Comparison of ENCODE assay signal across 1 cellular context in genomic region chr11:92843455-92843854, GRCh38.
TF ChIP-seq lines count a peak whose summit lies in the region.

No MANE protein-coding gene starts in this region.

TF ChIP-seq in HEK293, 187 proteins besides CTCF, POLR2A, EP300 and RAD21 (continued from another document and continues in another):
- no peak for TF ChIP-seq SALL2 (tag by site-specific recombination; IDR thresholded peaks at IDR 0.05; ENCODE audit: borderline replicate concordance)
- TF ChIP-seq OSR2 (tag by site-specific recombination; IDR thresholded peaks at IDR 0.05) = peak; percentile 74
- TF ChIP-seq ZNF704 (tag by site-specific recombination; IDR thresholded peaks at IDR 0.05) = no peak
- TF ChIP-seq ZBTB17 (tag by site-specific recombination; IDR thresholded peaks at IDR 0.05) = no peak
- no peak for TF ChIP-seq ZFP41 (tag by site-specific recombination; IDR thresholded peaks at IDR 0.05; ENCODE audit: borderline replicate concordance)
- no peak for TF ChIP-seq ZNF175 (tag by site-specific recombination; IDR thresholded peaks at IDR 0.05)
- peak; percentile 61; the same call in 1 of the 2 replicates for TF ChIP-seq ZSCAN30 (tag by site-specific recombination; IDR thresholded peaks at IDR 0.05)
- peak; percentile 90 for TF ChIP-seq FEZF1 (tag by site-specific recombination; IDR thresholded peaks at IDR 0.05)
- TF ChIP-seq KLF10 (tag by site-specific recombination; IDR thresholded peaks at IDR 0.05) = no peak
- no peak for TF ChIP-seq ZNF398 (tag by site-specific recombination; IDR thresholded peaks at IDR 0.05)
- no peak for TF ChIP-seq ZNF837 (tag by site-specific recombination; IDR thresholded peaks at IDR 0.05)
- TF ChIP-seq ZBTB11 (tag by site-specific recombination; conservative IDR thresholded peaks at IDR 0.05; ENCODE audit: low read depth) = no peak
- peak; percentile 66 for TF ChIP-seq ZIC2 (tag by site-specific recombination; IDR thresholded peaks at IDR 0.05)
- no peak for TF ChIP-seq ZNF560 (tag by site-specific recombination; IDR thresholded peaks at IDR 0.05; ENCODE audit: borderline replicate concordance)
- no peak for TF ChIP-seq ZNF639 (tag by site-specific recombination; IDR thresholded peaks at IDR 0.05)
- TF ChIP-seq ZEB2 (tag by site-specific recombination; IDR thresholded peaks at IDR 0.05) = peak; percentile 84; the same call in 1 of the 2 replicates
- TF ChIP-seq PATZ1 (tag by site-specific recombination; IDR thresholded peaks at IDR 0.05) = no peak
- peak; percentile 45; the same call in 1 of the 2 replicates for TF ChIP-seq ZNF394 (tag by site-specific recombination; IDR thresholded peaks at IDR 0.05; ENCODE audit: borderline replicate concordance)
- TF ChIP-seq ZNF174 (tag by site-specific recombination; IDR thresholded peaks at IDR 0.05) = no peak
- no peak for TF ChIP-seq ZNF404 (tag by site-specific recombination; IDR thresholded peaks at IDR 0.05)
- no peak for TF ChIP-seq RBAK (tag by site-specific recombination; IDR thresholded peaks at IDR 0.05)
- TF ChIP-seq ZNF585B (tag by site-specific recombination; IDR thresholded peaks at IDR 0.05) = no peak
- no peak for TF ChIP-seq ZNF221 (tag by site-specific recombination; IDR thresholded peaks at IDR 0.05; ENCODE audit: borderline replicate concordance)
- TF ChIP-seq BCL11A (tag by site-specific recombination; IDR thresholded peaks at IDR 0.05; ENCODE audit: low read depth) = no peak
- TF ChIP-seq ZNF777 (tag by site-specific recombination; IDR thresholded peaks at IDR 0.05; ENCODE audit: borderline replicate concordance) = no peak
- TF ChIP-seq ZNF544 (tag by site-specific recombination; IDR thresholded peaks at IDR 0.05) = no peak
- TF ChIP-seq ZNF248 (tag by site-specific recombination; IDR thresholded peaks at IDR 0.05) = no peak
- TF ChIP-seq PBX3 (CRISPR knock-in tag; IDR thresholded peaks at IDR 0.05) = no peak
- no peak for TF ChIP-seq ZNF692 (tag by site-specific recombination; IDR thresholded peaks at IDR 0.05)
- no peak for TF ChIP-seq ZNF571 (tag by site-specific recombination; IDR thresholded peaks at IDR 0.05)
- no peak for TF ChIP-seq ZNF513 (tag by site-specific recombination; IDR thresholded peaks at IDR 0.05)
- TF ChIP-seq ZNF514 (tag by site-specific recombination; IDR thresholded peaks at IDR 0.05) = no peak
- no peak for TF ChIP-seq ZNF239 (tag by site-specific recombination; IDR thresholded peaks at IDR 0.05)
- no peak for TF ChIP-seq ZBTB20 (tag by site-specific recombination; IDR thresholded peaks at IDR 0.05)
- TF ChIP-seq ZNF335 (tag by site-specific recombination; conservative IDR thresholded peaks at IDR 0.05) = no peak
- TF ChIP-seq ZNF169 (tag by site-specific recombination; IDR thresholded peaks at IDR 0.05) = no peak
- TF ChIP-seq ZBTB21 (tag by site-specific recombination; IDR thresholded peaks at IDR 0.05) = no peak
- TF ChIP-seq ZNF791 (tag by site-specific recombination; IDR thresholded peaks at IDR 0.05) = no peak
- no peak for TF ChIP-seq ZNF146 (tag by site-specific recombination; IDR thresholded peaks at IDR 0.05)
- TF ChIP-seq TSHZ1 (tag by site-specific recombination; IDR thresholded peaks at IDR 0.05; ENCODE audit: borderline replicate concordance) = peak; percentile 77
- TF ChIP-seq ZNF623 (tag by site-specific recombination; IDR thresholded peaks at IDR 0.05) = no peak
- TF ChIP-seq ZNF600 (tag by site-specific recombination; IDR thresholded peaks at IDR 0.05) = no peak
- TF ChIP-seq HOXA7 (CRISPR knock-in tag; IDR thresholded peaks at IDR 0.05; ENCODE audit: borderline replicate concordance) = no peak
- peak; percentile 81 for TF ChIP-seq ZNF596 (tag by site-specific recombination; IDR thresholded peaks at IDR 0.05)
- no peak for TF ChIP-seq ZNF214 (tag by site-specific recombination; IDR thresholded peaks at IDR 0.05; ENCODE audit: borderline replicate concordance)
- TF ChIP-seq ZFP69B (tag by site-specific recombination; IDR thresholded peaks at IDR 0.05) = 0 out of 2 replicates have a peak, but pooled peaks have one; percentile 14
